19 cellular contexts compared by ENCODE assay signal in genomic region chr9:7121664-7122063, GRCh38.
DNase-seq lines count a peak whose midpoint lies in the region; ATAC-seq, FAIRE-seq and TF ChIP-seq lines count a peak whose summit lies in the region.
"Had no signal": no experiment of that assay in that cellular context is flagged by ENCODE, and none has a peak within 500 bp of the region (broad histone marks: within the 10 kb centered on the region; RNA-seq: fewer than 3 reads in every experiment).

No MANE protein-coding gene starts in this region.

- peaks cover 19% of the 10 kb centered on the region for H3K4me1 ChIP-seq in Loucy (ENCODE audit: insufficient read depth, low read length, poor library complexity, severe bottlenecking)

- no peak overlapping the region for H3K4me3 Mint-ChIP-seq in activated naive CD4-positive, alpha-beta T cell treated with anti-CD3 and anti-CD28 coated beads, Interleukin-2, amount 10 ng/mL, durations not matched to agents 7 days and 5 days
- H3K4me3 Mint-ChIP-seq in stimulated activated naive B cell treated with anti-CD40 and anti-IgM and Interleukin-4, amounts not matched to agents 10 μg/mL and 1 μg/mL and 100 μg/mL, for 72 hours, result no peak overlapping the region
- no peak overlapping the region for H3K4me3 Mint-ChIP-seq in T-helper 17 cell
- H3K4me3 Mint-ChIP-seq: CD14-positive monocyte had no signal

- ATAC-seq in stimulated activated naive B cell treated with anti-CD40 and anti-IgM and Interleukin-4, amounts not matched to agents 10 μg/mL and 1 μg/mL and 100 μg/mL, for 72 hours (replicated peaks), result no peak
- ATAC-seq in HG03097 (IDR thresholded peaks at IDR 0.05; ENCODE audit: low FRiP score, unreplicated experiment), result no peak
- ATAC-seq in T-helper 17 cell, result no peak
- ATAC-seq in HG02763 (IDR thresholded peaks at IDR 0.05; ENCODE audit: unreplicated experiment), result no peak
- ATAC-seq: activated CD4-positive, CD25-positive, alpha-beta regulatory T cell treated with anti-CD3 and anti-CD28 coated beads, Interleukin-2, amount 50 U/mL, for 24 hours had no signal

- TF ChIP-seq CTCF in Loucy (conservative IDR thresholded peaks at IDR 0.05; ENCODE audit: low read length), result no peak

- no peaks in the 10 kb centered on the region for H3K9me2 ChIP-seq in Loucy (replicated peaks; ENCODE audit: low read depth, low read length)

- H3K27me3 Mint-ChIP-seq in activated naive CD4-positive, alpha-beta T cell treated with anti-CD3 and anti-CD28 coated beads, Interleukin-2, amount 10 ng/mL, durations not matched to agents 7 days and 5 days, result no peaks in the 10 kb centered on the region
- no peaks in the 10 kb centered on the region for H3K27me3 Mint-ChIP-seq in stimulated activated naive B cell treated with anti-CD40 and anti-IgM and Interleukin-4, amounts not matched to agents 10 μg/mL and 1 μg/mL and 100 μg/mL, for 72 hours
- no peaks in the 10 kb centered on the region for H3K27me3 Mint-ChIP-seq in T-helper 17 cell

- H3K36me3 Mint-ChIP-seq in activated naive CD4-positive, alpha-beta T cell treated with anti-CD3 and anti-CD28 coated beads, Interleukin-2, amount 10 ng/mL, durations not matched to agents 7 days and 5 days, result peaks cover 47% of the 10 kb centered on the region
- peaks cover 42 to 52% of the 10 kb centered on the region in 2 donors for H3K36me3 Mint-ChIP-seq in stimulated activated naive B cell treated with anti-CD40 and anti-IgM and Interleukin-4, amounts not matched to agents 10 μg/mL and 1 μg/mL and 100 μg/mL, for 72 hours
- peaks cover 10% of the 10 kb centered on the region for H3K36me3 Mint-ChIP-seq in T-helper 17 cell (ENCODE audit: low read depth)

- no peaks in the 10 kb centered on the region for H3F3A ChIP-seq in Loucy (ENCODE audit: low read depth)

- H3K36me3 ChIP-seq in Loucy (ENCODE audit: insufficient read depth, low read length), result no peaks in the 10 kb centered on the region

- peaks cover 15% of the 10 kb centered on the region for H3K4me1 Mint-ChIP-seq in activated naive CD4-positive, alpha-beta T cell treated with anti-CD3 and anti-CD28 coated beads, Interleukin-2, amount 10 ng/mL, durations not matched to agents 7 days and 5 days
- H3K4me1 Mint-ChIP-seq in stimulated activated naive B cell treated with anti-CD40 and anti-IgM and Interleukin-4, amounts not matched to agents 10 μg/mL and 1 μg/mL and 100 μg/mL, for 72 hours, result peaks cover 22 to 37% of the 10 kb centered on the region in 2 donors
- H3K4me1 Mint-ChIP-seq in T-helper 17 cell, result peaks cover 24% of the 10 kb centered on the region

- H2AFZ ChIP-seq in Loucy (ENCODE audit: low read length), result no peak overlapping the region
- H2AFZ ChIP-seq: PC-9 had no signal

- no peaks in the 10 kb centered on the region for H3K27me3 ChIP-seq in Loucy (ENCODE audit: insufficient read depth, low read length, poor library complexity, severe bottlenecking)

- H3K9ac ChIP-seq in Loucy (ENCODE audit: low read depth, low read length, poor library complexity, severe bottlenecking), result no peak overlapping the region

- H3K79me2 ChIP-seq in Loucy (ENCODE audit: insufficient read depth, low read length), result no peaks in the 10 kb centered on the region

- peak overlapping the region; percentile 10 for H3K4me2 ChIP-seq in Loucy (ENCODE audit: low read depth, low read length, poor library complexity, severe bottlenecking)
- H3K4me2 ChIP-seq: PC-9 had no signal

- peak overlapping the region; percentile 39 for H3K27ac Mint-ChIP-seq in activated naive CD4-positive, alpha-beta T cell treated with anti-CD3 and anti-CD28 coated beads, Interleukin-2, amount 10 ng/mL, durations not matched to agents 7 days and 5 days
- H3K27ac Mint-ChIP-seq in stimulated activated naive B cell treated with anti-CD40 and anti-IgM and Interleukin-4, amounts not matched to agents 10 μg/mL and 1 μg/mL and 100 μg/mL, for 72 hours, result peak overlapping the region; percentile 57
- no peak overlapping the region for H3K27ac Mint-ChIP-seq in T-helper 17 cell

- no peak for DNase-seq in activated naive CD4-positive, alpha-beta T cell treated with anti-CD3 and anti-CD28 coated beads, Interleukin-2, amount 10 ng/mL, durations not matched to agents 7 days and 5 days
- no peak for DNase-seq in activated naive CD4-positive, alpha-beta T cell (lab: John Stamatoyannopoulos, UW)
- DNase-seq in stimulated activated naive B cell treated with anti-CD40 and anti-IgM and Interleukin-4, amounts not matched to agents 10 μg/mL and 1 μg/mL and 100 μg/mL, for 72 hours, result no peak
- no peak for DNase-seq in T-helper 17 cell
- DNase-seq: activated gamma-delta T cell; IMR-90; lower lobe of right lung; MM.1S; NCI-H1694; NCI-H2227 treated with DMSO at 0.1 percent for 48 hours; PC-9; posterior cingulate gyrus; stimulated activated CD4-positive, alpha-beta T cell treated with anti-CD3 and anti-CD28 coated beads, Interleukin-2, amount 100 ng/mL, for 24 hours had no signal

- H3K9me3 Mint-ChIP-seq in activated naive CD4-positive, alpha-beta T cell treated with anti-CD3 and anti-CD28 coated beads, Interleukin-2, amount 10 ng/mL, durations not matched to agents 7 days and 5 days, result peaks cover 2% of the 10 kb centered on the region
- peaks cover 0 to 5% of the 10 kb centered on the region in 2 donors for H3K9me3 Mint-ChIP-seq in stimulated activated naive B cell treated with anti-CD40 and anti-IgM and Interleukin-4, amounts not matched to agents 10 μg/mL and 1 μg/mL and 100 μg/mL, for 72 hours

- H3K4me3 ChIP-seq in Loucy (ENCODE audit: low read length, poor library complexity, severe bottlenecking), result no peak overlapping the region
- H3K4me3 ChIP-seq: lower lobe of right lung, PC-9 had no signal

- FAIRE-seq in islet of Langerhans (lab: Jason Lieb, UNC), result peak; percentile 75

- CTCF ChIA-PET in activated naive CD4-positive, alpha-beta T cell treated with anti-CD3 and anti-CD28 coated beads, Interleukin-2, amount 10 ng/mL, durations not matched to agents 7 days and 5 days (lab: Charles Lee), result no interaction called here

- H3K9me3 ChIP-seq in Loucy (ENCODE audit: insufficient read depth, low read depth, low read length) (no peaks in the 10 kb centered on the region), T-helper 17 cell (ENCODE audit: control insufficient read depth, low read length, poor library complexity, severe bottlenecking) (no peaks in the 10 kb centered on the region)
- H3K9me3 ChIP-seq: lower lobe of right lung had no signal

- H4K20me1 ChIP-seq in Loucy (ENCODE audit: insufficient read depth, low read length, poor library complexity, severe bottlenecking), result no peaks in the 10 kb centered on the region
